ENCODE assay signal across 8 cellular contexts in genomic region chr17:1882836-1883235, GRCh38. TPM values are rescaled to one million over a fixed set of nuclear protein-coding genes. Genes with fewer than 3 reads are reported as not detected.
A peak's percentile ranks its signal among the peaks of the same experiment; 100 is the strongest.
DNase-seq lines count a peak whose midpoint lies in the region; ATAC-seq, FAIRE-seq and TF ChIP-seq lines count a peak whose summit lies in the region.

No MANE protein-coding gene starts in this region.

- no peak overlapping the region for H3K27ac ChIP-seq in body of pancreas
- H3K27ac ChIP-seq in HepG2 (ENCODE audit: extremely low read length, insufficient read depth, low read length): no peak overlapping the region

- no peak overlapping the region for H2AFZ ChIP-seq in HepG2 (ENCODE audit: low read length)

- peaks cover 3% of the 10 kb centered on the region; the same call in 1 of the 2 replicates for H4K20me1 ChIP-seq in HepG2 (ENCODE audit: insufficient read depth, low read length)

- DNase-seq in activated CD8-positive, alpha-beta memory T cell treated with anti-CD3 and anti-CD28 coated beads, Interleukin-2, amount 10 ng/mL, durations not matched to agents 7 days and 5 days: peak; percentile 48
- no peak for DNase-seq in activated CD8-positive, alpha-beta memory T cell treated with anti-CD3 and anti-CD28 coated beads for 24 hours
- peak; percentile 61 for DNase-seq in NCI-H2171 treated with DMSO at 0.1 percent for 48 hours (lab: John Stamatoyannopoulos, UW)
- DNase-seq in body of pancreas: peak in 3 of 4 donors; percentile 15 to 28 (median 19)
- DNase-seq in HepG2 (ENCODE audit: low spot score): peak; percentile 33
- no peak for DNase-seq in HPDE6-E6E7 (ENCODE audit: extremely low spot score)
- no peak for DNase-seq in DMS114 treated with DMSO at 0.1 percent for 48 hours (lab: John Stamatoyannopoulos, UW; ENCODE audit: unreplicated experiment)

- peaks cover 45% of the 10 kb centered on the region for H3K36me3 Mint-ChIP-seq in activated CD8-positive, alpha-beta memory T cell treated with anti-CD3 and anti-CD28 coated beads, Interleukin-2, amount 10 ng/mL, durations not matched to agents 7 days and 5 days

- TF ChIP-seq EP300 in HepG2 (IDR thresholded peaks at IDR 0.05; ENCODE audit: low read depth in 2 of 2, low read length in 2 of 2) (no peak), HepG2 (CRISPR knock-in tag; IDR thresholded peaks at IDR 0.05; ENCODE audit: borderline replicate concordance) (no peak)

- no peaks in the 10 kb centered on the region for H3K79me2 ChIP-seq in HepG2 (ENCODE audit: insufficient read depth, low read length)

- peak; percentile 76 for FAIRE-seq in HepG2 (lab: Jason Lieb, UNC)

- TF ChIP-seq CTCF in body of pancreas (IDR thresholded peaks at IDR 0.05) (peak in 6 of 7 experiments; percentile 23 to 46 (median 38)), HepG2 (CRISPR knock-in tag; IDR thresholded peaks at IDR 0.05) (peak; percentile 76)

- no peaks in the 10 kb centered on the region for H3K27me3 Mint-ChIP-seq in activated CD8-positive, alpha-beta memory T cell treated with anti-CD3 and anti-CD28 coated beads, Interleukin-2, amount 10 ng/mL, durations not matched to agents 7 days and 5 days

- H3K27me3 ChIP-seq in body of pancreas (no peaks in the 10 kb centered on the region), HepG2 (ENCODE audit: control insufficient read depth in 1 of 2, insufficient read depth in 2 of 2, low read length in 2 of 2) (no peaks in the 10 kb centered on the region)

- no peak overlapping the region for H3K9ac ChIP-seq in HepG2 (ENCODE audit: insufficient read depth, low read depth, low read length)

- no peaks in the 10 kb centered on the region for H3K4me1 Mint-ChIP-seq in activated CD8-positive, alpha-beta memory T cell treated with anti-CD3 and anti-CD28 coated beads, Interleukin-2, amount 10 ng/mL, durations not matched to agents 7 days and 5 days

- H3K36me3 ChIP-seq in body of pancreas (replicated peaks in 1 of 2; ENCODE audit: insufficient read depth in 1 of 2, low read depth in 2 of 2): peaks cover 0 to 18% of the 10 kb centered on the region in 2 donors
- H3K36me3 ChIP-seq in HepG2 (replicated peaks in 1 of 2; ENCODE audit: control insufficient read depth in 1 of 2, insufficient read depth in 2 of 2, low read length in 2 of 2): peaks cover 33 to 79% of the 10 kb centered on the region in 2 experiments

- H3K4me3 Mint-ChIP-seq in activated CD8-positive, alpha-beta memory T cell treated with anti-CD3 and anti-CD28 coated beads, Interleukin-2, amount 10 ng/mL, durations not matched to agents 7 days and 5 days: no peak overlapping the region

- WGBS in body of pancreas, 2 donors: 75 to 88% methylated on average over 8 to 10 of the region's 10 CpGs
- 79% methylated on average over 9 of the region's 10 CpGs for WGBS in HepG2 (ENCODE audit: low lambda C conversion rate)

- no TSS peak for BruUV-seq in HepG2 (replicated peaks; lab: Mats Ljungman, UMichigan)

- TF ChIP-seq POLR2A in body of pancreas (IDR thresholded peaks at IDR 0.05): no peak
- no peak for TF ChIP-seq POLR2A in HepG2 (IDR thresholded peaks at IDR 0.05; ENCODE audit: insufficient read depth in 1 of 2, low read depth in 2 of 2, low read length in 2 of 2)

- H3K9me3 Mint-ChIP-seq in activated CD8-positive, alpha-beta memory T cell treated with anti-CD3 and anti-CD28 coated beads, Interleukin-2, amount 10 ng/mL, durations not matched to agents 7 days and 5 days (ENCODE audit: low read depth): no peaks in the 10 kb centered on the region

- H3K9me3 ChIP-seq in body of pancreas: no peaks in the 10 kb centered on the region
- H3K9me3 ChIP-seq in HepG2 (ENCODE audit: low read length): no peaks in the 10 kb centered on the region

- H3K27ac Mint-ChIP-seq in activated CD8-positive, alpha-beta memory T cell treated with anti-CD3 and anti-CD28 coated beads, Interleukin-2, amount 10 ng/mL, durations not matched to agents 7 days and 5 days: no peak overlapping the region

- H3K4me2 ChIP-seq in HepG2 (ENCODE audit: low read depth, low read length): no peak overlapping the region

- ATAC-seq in activated CD8-positive, alpha-beta memory T cell treated with anti-CD3 and anti-CD28 coated beads, Interleukin-2, amount 10 ng/mL, durations not matched to agents 7 days and 5 days: no peak
- ATAC-seq in body of pancreas (no peak), HepG2 (no peak), HG02981 (IDR thresholded peaks at IDR 0.05; ENCODE audit: unreplicated experiment) (no peak)

- CTCF ChIA-PET in activated CD8-positive, alpha-beta memory T cell treated with anti-CD3 and anti-CD28 coated beads, Interleukin-2, amount 10 ng/mL, durations not matched to agents 7 days and 5 days (lab: Charles Lee): interaction anchor here (0.8 to 2.1 kb wide), 8 partner anchors 9 to 500 kb away, joined by 3 to 7 read pairs (median 4); partner anchors contain the start of gene OVCA2
- CTCF ChIA-PET in HepG2 (lab: Yijun Ruan, JAX; ENCODE audit: low intra/inter-chr PET ratio, low total read pairs): interaction anchor here (1.2 to 2.3 kb wide), 4 partner anchors 143 to 162 kb away, joined by 3 to 6 read pairs (median 4); partner anchors contain the start of genes DPH1 and RTN4RL1

- H3K4me1 ChIP-seq in body of pancreas (no peaks in the 10 kb centered on the region), HepG2 (ENCODE audit: insufficient read depth, low read length) (no peaks in the 10 kb centered on the region)

- in situ Hi-C loops in HepG2 (cut with HindIII; ENCODE audit: extremely low pct_ligation_motif_present, low pct_unique_long_range_greater_than_20kb): no loop called here

- H3K4me3 ChIP-seq in body of pancreas (no peak overlapping the region), HepG2 (replicated peaks in 1 of 3; ENCODE audit: insufficient read depth in 1 of 3, low read depth in 2 of 3, low read length in 3 of 3) (no peak overlapping the region)

- POLR2A ChIA-PET in HepG2 (lab: Yijun Ruan, JAX): no interaction called here

- intact Hi-C loops in body of pancreas (cut with DNase I): no loop called here
- intact Hi-C loops in HepG2 (cut with micrococcal nuclease; ENCODE audit: unreplicated experiment): loop anchor here (10.0 kb wide), 1 partner anchor 142 kb away; the partner anchor contains the start of gene RTN4RL1

- TF ChIP-seq RAD21 in HepG2 (CRISPR knock-in tag; IDR thresholded peaks at IDR 0.05): peak; percentile 59; the same call in 1 of the 2 replicates

TF ChIP-seq in HepG2, 621 proteins besides CTCF, POLR2A, EP300 and RAD21 (continues in another document):
- no peak for TF ChIP-seq HOXA7 (CRISPR knock-in tag; IDR thresholded peaks at IDR 0.05)

RNA-seq across cellular contexts. Expression of gene RPA1, which starts 53.0 kb away (rescaled TPM):
- total RNA-seq in activated CD8-positive, alpha-beta memory T cell treated with anti-CD3 and anti-CD28 coated beads, Interleukin-2, amount 10 ng/mL, durations not matched to agents 7 days and 5 days: 100 to 1,000 TPM; 196 to 249 TPM
- total RNA-seq in body of pancreas: 10 to 100 TPM in 1 of 2 donors, 1 to 10 TPM in 1; 8.9 to 11.9 TPM
- 13.9 and 53.3 TPM in 2 replicates for total RNA-seq in HepG2 (2016; rRNA removed; fragmentation: Illumina TruSeq; extraction: Trizol)
- 8.1 and 14.0 TPM in 2 replicates for total RNA-seq in HepG2 (2016; cell fraction: cytosol; rRNA removed; fragmentation: Illumina TruSeq; extraction: Trizol; ENCODE audit: low read depth)
- 13.1 and 49.9 TPM in 2 replicates for total RNA-seq in HepG2 (2016; cell fraction: insoluble cytoplasmic fraction; rRNA removed; fragmentation: Illumina TruSeq; extraction: Trizol)
- 13.5 and 14.0 TPM in 2 replicates for total RNA-seq in HepG2 (2016; cell fraction: membrane; rRNA removed; fragmentation: Illumina TruSeq; extraction: Trizol)
- total RNA-seq in HepG2 (2016; cell fraction: nucleus; rRNA removed; fragmentation: Illumina TruSeq; extraction: Trizol): 20.2 and 24.8 TPM in 2 replicates
- polyA plus RNA-seq in HepG2 (2011; rRNA removed): 25.6 and 37.6 TPM in 2 replicates
- polyA plus RNA-seq in HepG2 (2011; cell fraction: cytosol; rRNA removed): 27.1 and 28.9 TPM in 2 replicates
- polyA plus RNA-seq in HepG2 (2011; cell fraction: nucleus; rRNA removed): 16.5 and 18.5 TPM in 2 replicates
- 17.6 and 31.9 TPM in 2 replicates for polyA plus RNA-seq in HepG2 (2012)
- polyA plus RNA-seq in HepG2 (2016; cell fraction: cytosol; fragmentation: Illumina TruSeq; extraction: Trizol; ENCODE audit: low read depth): 3.7 and 4.5 TPM in 2 replicates
- 101 and 117 TPM in 2 replicates for polyA plus RNA-seq in HepG2 (2016; cell fraction: insoluble cytoplasmic fraction; fragmentation: Illumina TruSeq; extraction: Trizol; ENCODE audit: low read depth)
- 10.9 and 12.5 TPM in 2 replicates for polyA plus RNA-seq in HepG2 (2016; cell fraction: membrane; fragmentation: Illumina TruSeq; extraction: Trizol; ENCODE audit: low read depth)
- 50.9 and 54.7 TPM in 2 replicates for polyA plus RNA-seq in HepG2 (2016; cell fraction: nucleus; fragmentation: Illumina TruSeq; extraction: Trizol; ENCODE audit: insufficient read depth, low read depth)
- polyA minus RNA-seq in HepG2 (2011; rRNA and poly(A)+ RNA removed; ENCODE audit: low replicate concordance): 36.8 and 136 TPM in 2 replicates
- polyA minus RNA-seq in HepG2 (2011; cell fraction: cytosol; rRNA and poly(A)+ RNA removed): 17.9 and 20.5 TPM in 2 replicates
- 8.1 and 9.6 TPM in 2 replicates for polyA minus RNA-seq in HepG2 (2011; cell fraction: nucleus; rRNA and poly(A)+ RNA removed)

RNA-seq across cellular contexts. Expression of gene SMYD4, which starts 53.1 kb away (rescaled TPM):
- total RNA-seq in activated CD8-positive, alpha-beta memory T cell treated with anti-CD3 and anti-CD28 coated beads, Interleukin-2, amount 10 ng/mL, durations not matched to agents 7 days and 5 days: 10 to 100 TPM; 34.7 to 45.4 TPM
- total RNA-seq in body of pancreas (1 to 10 TPM; 4.0 to 7.0 TPM), HepG2 (2016; rRNA removed; fragmentation: Illumina TruSeq; extraction: Trizol) (9.8 and 11.3 TPM in 2 replicates)
- 6.9 and 7.8 TPM in 2 replicates for total RNA-seq in HepG2 (2016; cell fraction: cytosol; rRNA removed; fragmentation: Illumina TruSeq; extraction: Trizol; ENCODE audit: low read depth)
- 8.4 and 10.3 TPM in 2 replicates for total RNA-seq in HepG2 (2016; cell fraction: insoluble cytoplasmic fraction; rRNA removed; fragmentation: Illumina TruSeq; extraction: Trizol)
- total RNA-seq in HepG2 (2016; cell fraction: membrane; rRNA removed; fragmentation: Illumina TruSeq; extraction: Trizol): 5.6 and 5.7 TPM in 2 replicates
- 15.8 and 16.9 TPM in 2 replicates for total RNA-seq in HepG2 (2016; cell fraction: nucleus; rRNA removed; fragmentation: Illumina TruSeq; extraction: Trizol)
- polyA plus RNA-seq in HepG2 (2011; rRNA removed): 7.4 and 7.9 TPM in 2 replicates
- polyA plus RNA-seq in HepG2 (2011; cell fraction: cytosol; rRNA removed): 3.4 and 4.0 TPM in 2 replicates
- polyA plus RNA-seq in HepG2 (2011; cell fraction: nucleus; rRNA removed): 10.1 and 12.5 TPM in 2 replicates
- polyA plus RNA-seq in HepG2 (2012): 4.6 and 6.0 TPM in 2 replicates
- polyA plus RNA-seq in HepG2 (2016; cell fraction: cytosol; fragmentation: Illumina TruSeq; extraction: Trizol; ENCODE audit: low read depth): 1.3 and 2.0 TPM in 2 replicates
- 4.1 and 5.3 TPM in 2 replicates for polyA plus RNA-seq in HepG2 (2016; cell fraction: insoluble cytoplasmic fraction; fragmentation: Illumina TruSeq; extraction: Trizol; ENCODE audit: low read depth)
- polyA plus RNA-seq in HepG2 (2016; cell fraction: membrane; fragmentation: Illumina TruSeq; extraction: Trizol; ENCODE audit: low read depth): 1.4 and 1.8 TPM in 2 replicates
- 18.3 and 20.1 TPM in 2 replicates for polyA plus RNA-seq in HepG2 (2016; cell fraction: nucleus; fragmentation: Illumina TruSeq; extraction: Trizol; ENCODE audit: insufficient read depth, low read depth)
- 19.3 and 35.9 TPM in 2 replicates for polyA minus RNA-seq in HepG2 (2011; rRNA and poly(A)+ RNA removed; ENCODE audit: low replicate concordance)
- polyA minus RNA-seq in HepG2 (2011; cell fraction: cytosol; rRNA and poly(A)+ RNA removed): 3.6 and 3.8 TPM in 2 replicates
- polyA minus RNA-seq in HepG2 (2011; cell fraction: nucleus; rRNA and poly(A)+ RNA removed): 19.4 and 21.5 TPM in 2 replicates

Comparison
In these comparisons a context has a peak if more than half of its experiments do, and no peak if none do; other contexts are left out.
1. DNase-seq: peak in activated CD8-positive, alpha-beta memory T cell treated with anti-CD3 and anti-CD28 coated beads, Interleukin-2, amount 10 ng/mL, durations not matched to agents 7 days and 5 days (single experiment), NCI-H2171 treated with DMSO at 0.1 percent for 48 hours (single experiment), body of pancreas (3 of 4) and HepG2 (single experiment); none in activated CD8-positive, alpha-beta memory T cell treated with anti-CD3 and anti-CD28 coated beads for 24 hours (single experiment), HPDE6-E6E7 (single experiment) and DMS114 treated with DMSO at 0.1 percent for 48 hours (single experiment).